In genomic region chr12:120699553-120699952, GRCh38 we compare ENCODE assay signal across 24 cellular contexts. TPM values are rescaled to one million over a fixed set of nuclear protein-coding genes. Genes with fewer than 3 reads are reported as not detected.
DNase-seq lines count a peak whose midpoint lies in the region; ATAC-seq, FAIRE-seq and TF ChIP-seq lines count a peak whose summit lies in the region.
"Had no signal": no experiment of that assay in that cellular context is flagged by ENCODE, and none has a peak within 500 bp of the region (broad histone marks: within the 10 kb centered on the region; RNA-seq: fewer than 3 reads in every experiment).

No MANE protein-coding gene starts in this region.

- peaks cover 5% of the 10 kb centered on the region for H3K4me1 Mint-ChIP-seq in WTC11
- H3K4me1 Mint-ChIP-seq in stimulated activated memory B cell treated with anti-CD40 and anti-IgM and Interleukin-4, amounts not matched to agents 10 μg/mL and 1 μg/mL and 100 μg/mL, for 72 hours: peaks cover 6% of the 10 kb centered on the region
- H3K4me1 Mint-ChIP-seq: CD4-positive, alpha-beta memory T cell had no signal

- no peaks in the 10 kb centered on the region for H3K27me3 ChIP-seq in right cardiac atrium (ENCODE audit: control insufficient read depth, insufficient read depth)
- H3K27me3 ChIP-seq in psoas muscle (ENCODE audit: insufficient read depth in 3 of 3, low read length in 2 of 3): no peaks in the 10 kb centered on the region
- H3K27me3 ChIP-seq in small intestine (ENCODE audit: control insufficient read depth in 2 of 2, insufficient read depth in 2 of 2, low read length in 2 of 2): no peaks in the 10 kb centered on the region
- H3K27me3 ChIP-seq: BE2C had no signal

- peak overlapping the region; percentile 38 for H3K27ac ChIP-seq in right cardiac atrium (ENCODE audit: low read length)
- peak overlapping the region; percentile 41 for H3K27ac ChIP-seq in psoas muscle
- peak overlapping the region in 1 of 2 donors; percentile 48 for H3K27ac ChIP-seq in small intestine (ENCODE audit: low read depth in 1 of 2, low read length in 1 of 2)
- H3K27ac ChIP-seq: A549 had no signal

- FAIRE-seq in small intestine (lab: Jason Lieb, UNC): no peak
- FAIRE-seq: A549, G401.6, GM12892 had no signal

- no peaks in the 10 kb centered on the region for H3K9me3 Mint-ChIP-seq in WTC11
- no peaks in the 10 kb centered on the region for H3K9me3 Mint-ChIP-seq in stimulated activated memory B cell treated with anti-CD40 and anti-IgM and Interleukin-4, amounts not matched to agents 10 μg/mL and 1 μg/mL and 100 μg/mL, for 72 hours
- H3K9me3 Mint-ChIP-seq: CD4-positive, alpha-beta memory T cell had no signal

- no peak for ATAC-seq in right cardiac atrium
- no peak for ATAC-seq in Right ventricle myocardium superior (ENCODE audit: poor library complexity)
- ATAC-seq in WTC11: no peak
- ATAC-seq in psoas muscle: no peak
- no peak for ATAC-seq in GM19395 (IDR thresholded peaks at IDR 0.05; ENCODE audit: unreplicated experiment)
- no peak for ATAC-seq in stimulated activated memory B cell treated with anti-CD40 and anti-IgM and Interleukin-4, amounts not matched to agents 10 μg/mL and 1 μg/mL and 100 μg/mL, for 72 hours
- ATAC-seq: A549 had no signal

- peak overlapping the region; percentile 57; the same call in 1 of the 2 replicates for H3K27ac Mint-ChIP-seq in WTC11
- no peak overlapping the region for H3K27ac Mint-ChIP-seq in stimulated activated memory B cell treated with anti-CD40 and anti-IgM and Interleukin-4, amounts not matched to agents 10 μg/mL and 1 μg/mL and 100 μg/mL, for 72 hours

- H3K27me3 Mint-ChIP-seq in WTC11 (ENCODE audit: low read depth): no peaks in the 10 kb centered on the region
- no peaks in the 10 kb centered on the region for H3K27me3 Mint-ChIP-seq in stimulated activated memory B cell treated with anti-CD40 and anti-IgM and Interleukin-4, amounts not matched to agents 10 μg/mL and 1 μg/mL and 100 μg/mL, for 72 hours
- H3K27me3 Mint-ChIP-seq: CD4-positive, alpha-beta memory T cell had no signal

- H3K4me3 ChIP-seq in right cardiac atrium (ENCODE audit: low read length) (no peak overlapping the region), psoas muscle (no peak overlapping the region), small intestine (ENCODE audit: low read depth in 1 of 2, low read length in 2 of 2) (no peak overlapping the region)
- H3K4me3 ChIP-seq: A549 had no signal

- DNase-seq in right cardiac atrium (no peak), Right ventricle myocardium superior (no peak), WTC11 (ENCODE audit: low spot score) (no peak), psoas muscle (no peak), small intestine (no peak), COLO668 (lab: John Stamatoyannopoulos, UW; ENCODE audit: unreplicated experiment) (no peak)
- DNase-seq: BE2C; CD4-positive, alpha-beta memory T cell; DMS153; Karpas-422; NCI-H1417 treated with DMSO at 0.1 percent for 48 hours; NCI-H187; NCI-H2107; NCI-H446 treated with DMSO at 0.1 percent for 48 hours; NCI-H526 treated with DMSO at 0.1 percent for 48 hours; OCI-M1; SHP77 had no signal

- peaks cover 32% of the 10 kb centered on the region for H3K4me1 ChIP-seq in right cardiac atrium (ENCODE audit: control insufficient read depth, insufficient read depth, low read length)
- peaks cover 52% of the 10 kb centered on the region for H3K4me1 ChIP-seq in psoas muscle
- H3K4me1 ChIP-seq in small intestine (ENCODE audit: control insufficient read depth in 2 of 2, insufficient read depth in 1 of 2, low read depth in 1 of 2, low read length in 1 of 2): peaks cover 2 to 3% of the 10 kb centered on the region in 2 donors
- H3K4me1 ChIP-seq: A549 had no signal

- CTCF ChIA-PET in WTC11 (lab: Charles Lee): interaction anchor here (1.1 to 1.2 kb wide), 2 partner anchors 13 to 50 kb away, joined by 3 read pairs; partner anchors contain the start of gene MLEC

- WGBS in right cardiac atrium: 92% methylated on average over 7 of the region's 7 CpGs
- 56 to 92% (median 78%) methylated on average over 7 of the region's 7 CpGs for WGBS in psoas muscle, 3 donors
- WGBS in small intestine, 3 donors: 72 to 83% (median 79%) methylated on average over 7 of the region's 7 CpGs

- H3K9me3 ChIP-seq in right cardiac atrium (ENCODE audit: control insufficient read depth, low read length) (no peaks in the 10 kb centered on the region), psoas muscle (no peaks in the 10 kb centered on the region), small intestine (ENCODE audit: control insufficient read depth, low read depth) (no peaks in the 10 kb centered on the region)
- H3K9me3 ChIP-seq: A549, BE2C had no signal

- peaks cover 0 to 87% of the 10 kb centered on the region in 2 donors for H3K36me3 ChIP-seq in psoas muscle (ENCODE audit: insufficient read depth in 1 of 2, low read depth in 1 of 2)
- peaks cover 19 to 38% of the 10 kb centered on the region in 2 donors for H3K36me3 ChIP-seq in small intestine (ENCODE audit: control insufficient read depth in 2 of 2, insufficient read depth in 2 of 2, low read length in 2 of 2)

- peaks cover 69% of the 10 kb centered on the region for H3K36me3 Mint-ChIP-seq in WTC11
- peaks cover 74% of the 10 kb centered on the region for H3K36me3 Mint-ChIP-seq in stimulated activated memory B cell treated with anti-CD40 and anti-IgM and Interleukin-4, amounts not matched to agents 10 μg/mL and 1 μg/mL and 100 μg/mL, for 72 hours

- H3K4me3 Mint-ChIP-seq in WTC11: no peak overlapping the region
- no peak overlapping the region for H3K4me3 Mint-ChIP-seq in stimulated activated memory B cell treated with anti-CD40 and anti-IgM and Interleukin-4, amounts not matched to agents 10 μg/mL and 1 μg/mL and 100 μg/mL, for 72 hours
- H3K4me3 Mint-ChIP-seq: CD4-positive, alpha-beta memory T cell had no signal

- POLR2A ChIA-PET in WTC11 (lab: Charles Lee): no interaction called here

- TF ChIP-seq CTCF in WTC11 (IDR thresholded peaks at IDR 0.05) (no peak), psoas muscle (IDR thresholded peaks at IDR 0.05) (no peak)

- intact Hi-C loops in right cardiac atrium (cut with DNase I): no loop called here
- intact Hi-C loops in Right ventricle myocardium superior (cut with DNase I): no loop called here
- intact Hi-C loops in psoas muscle (cut with DNase I): no loop called here

TF ChIP-seq in WTC11, 78 proteins besides CTCF, POLR2A, EP300 and RAD21 (continues in another document):
- TF ChIP-seq ATF3 (CRISPR knock-in tag; conservative IDR thresholded peaks at IDR 0.05): no peak
- TF ChIP-seq ZNF671 (CRISPR knock-in tag; IDR thresholded peaks at IDR 0.05): no peak
- no peak for TF ChIP-seq FOXK1 (CRISPR knock-in tag; IDR thresholded peaks at IDR 0.05)
- no peak for TF ChIP-seq NFYB (CRISPR knock-in tag; conservative IDR thresholded peaks at IDR 0.05; ENCODE audit: low read depth)
- TF ChIP-seq ZNF317 (CRISPR knock-in tag; IDR thresholded peaks at IDR 0.05; ENCODE audit: borderline replicate concordance, low read depth): no peak
- no peak for TF ChIP-seq ATF1 (CRISPR knock-in tag; IDR thresholded peaks at IDR 0.05)
- no peak for TF ChIP-seq TEAD1 (CRISPR knock-in tag; IDR thresholded peaks at IDR 0.05)
- TF ChIP-seq E2F4 (CRISPR knock-in tag; IDR thresholded peaks at IDR 0.05; ENCODE audit: borderline replicate concordance, low read depth): no peak
- TF ChIP-seq GTF2I (CRISPR knock-in tag; conservative IDR thresholded peaks at IDR 0.05): no peak
- no peak for TF ChIP-seq ZNF416 (CRISPR knock-in tag; IDR thresholded peaks at IDR 0.05)

RNA-seq across cellular contexts. Expression of gene UNC119B, which starts 10.7 kb away (rescaled TPM):
- 10 to 100 TPM; 15.7 to 17.8 (median 16.7) TPM for total RNA-seq in right cardiac atrium
- 7.0 TPM for polyA plus RNA-seq in right cardiac atrium
- 13.4 TPM for total RNA-seq in Right ventricle myocardium superior
- 49.9 to 53.3 TPM (median 50.3 TPM) in 3 replicates for total RNA-seq in WTC11 (2021)
- 10 to 100 TPM in 1 of 4 donors, 1 to 10 TPM in 3; 7.5 to 10.9 (median 7.9) TPM for total RNA-seq in psoas muscle
- polyA plus RNA-seq in psoas muscle: 1 to 10 TPM; 4.3 to 9.4 (median 8.3) TPM
- polyA plus RNA-seq in small intestine: 10 to 100 TPM in 1 of 3 donors, 1 to 10 TPM in 2; 6.9 to 19.1 (median 8.6) TPM

RNA-seq across cellular contexts. Expression of gene MLEC, which starts 12.6 kb away (rescaled TPM):
- total RNA-seq in right cardiac atrium (100 to 1,000 TPM; 157 to 257 (median 193) TPM), Right ventricle myocardium superior (125 TPM), WTC11 (2021) (221 to 278 TPM (median 253 TPM) in 3 replicates), psoas muscle (10 to 100 TPM; 49.2 to 63.8 (median 60.9) TPM)
- polyA plus RNA-seq in right cardiac atrium (93.6 TPM), psoas muscle (100 to 1,000 TPM in 1 of 3 donors, 10 to 100 TPM in 2; 30.7 to 102 (median 34.5) TPM), small intestine (100 to 1,000 TPM in 1 of 3 donors, 10 to 100 TPM in 1, 1 to 10 TPM in 1; 9.7 to 228 (median 14.3) TPM)

RNA-seq across cellular contexts. Expression of gene ACADS, which starts 26.1 kb away (rescaled TPM):
- 10 to 100 TPM; 34.2 to 51.3 (median 42.5) TPM for total RNA-seq in right cardiac atrium
- polyA plus RNA-seq in right cardiac atrium: 68.0 TPM
- 113 TPM for total RNA-seq in Right ventricle myocardium superior
- 11.0 to 12.6 TPM (median 11.6 TPM) in 3 replicates for total RNA-seq in WTC11 (2021)
- total RNA-seq in psoas muscle: 100 to 1,000 TPM in 2 of 4 donors, 10 to 100 TPM in 2; 81.9 to 109 (median 102) TPM
- 100 to 1,000 TPM; 106 to 120 (median 106) TPM for polyA plus RNA-seq in psoas muscle
- polyA plus RNA-seq in small intestine: 100 to 1,000 TPM in 2 of 3 donors, 10 to 100 TPM in 1; 99.4 to 359 (median 270) TPM

RNA-seq across cellular contexts. Expression of gene CABP1, which starts 59.1 kb away (rescaled TPM):
- total RNA-seq in right cardiac atrium (1 to 10 TPM in 3 of 4 donors, under 1 TPM in 1; 0.89 to 4.0 (median 2.0) TPM), Right ventricle myocardium superior (6.5 TPM), WTC11 (2021) (10.1 to 14.1 TPM (median 10.7 TPM) in 3 replicates), psoas muscle (1 to 10 TPM; 1.6 to 4.8 (median 2.6) TPM)
- polyA plus RNA-seq in right cardiac atrium (3.0 TPM), psoas muscle (1 to 10 TPM; 2.2 to 2.3 (median 2.3) TPM), small intestine (1 to 10 TPM in 1 of 3 donors, under 1 TPM in 1, not detected in 1; 0.67 to 1.5 TPM)
- total RNA-seq: CD4-positive, alpha-beta memory T cell; H4; M059J had no signal
- polyA plus RNA-seq: CD4-positive, alpha-beta memory T cell had no signal
